ENCODE assay signal across 8 cellular contexts in the genomic region with DNA sequence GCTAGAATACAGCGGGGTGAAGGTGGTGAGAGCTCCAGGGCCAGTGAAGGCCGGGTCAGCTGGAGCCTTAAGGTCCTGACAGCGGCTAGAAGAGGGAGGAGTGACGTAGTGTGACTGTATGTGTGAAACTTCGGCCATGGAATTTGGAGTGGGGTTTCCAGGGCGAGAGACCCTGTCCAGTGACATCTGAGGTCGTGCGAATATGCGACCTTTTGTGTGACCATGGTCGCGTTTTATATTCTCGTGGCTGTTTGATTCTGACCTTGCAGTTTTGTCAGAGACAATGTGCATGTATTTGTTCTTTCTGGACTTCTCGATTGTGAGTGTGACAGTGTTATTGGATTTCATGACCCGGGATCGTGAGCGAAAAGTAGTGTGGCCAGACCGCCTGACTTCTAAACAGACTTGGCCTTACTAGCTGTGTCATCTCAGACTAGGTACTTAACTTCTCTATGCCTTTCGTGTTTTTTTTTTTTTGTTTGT. TPM values are rescaled to one million over a fixed set of nuclear protein-coding genes. Genes with fewer than 3 reads are reported as not detected.
DNase-seq lines count a peak whose midpoint lies in the region; ATAC-seq, FAIRE-seq and TF ChIP-seq lines count a peak whose summit lies in the region.

No MANE protein-coding gene starts in this region.

- peaks cover 6% of the 10 kb centered on the region for H3K9me3 ChIP-seq in astrocyte (ENCODE audit: insufficient read depth, low read depth, low read length)
- peaks cover 0 to 12% (median 0%) of the 10 kb centered on the region in 4 donors for H3K9me3 ChIP-seq in right lobe of liver
- H3K9me3 ChIP-seq in thoracic aorta: peaks cover 2% of the 10 kb centered on the region

- no peaks in the 10 kb centered on the region for H4K20me1 ChIP-seq in astrocyte (ENCODE audit: insufficient read depth, low read length)

- DNase-seq in activated T-cell treated with anti-CD3 and anti-CD28 coated beads, Interleukin-2, amount 50 U/mL, for 24 hours: no peak
- DNase-seq in activated T-cell treated with anti-CD3 and anti-CD28 coated beads for 4 hours (no peak), astrocyte (ENCODE audit: low read depth) (no peak), right lobe of liver (no peak), thoracic aorta (ENCODE audit: low spot score) (no peak), HPDE6-E6E7 (ENCODE audit: extremely low spot score) (no peak), HuH-7.5 (ENCODE audit: low spot score) (no peak), SW480 (ENCODE audit: low spot score) (no peak)

- no peaks in the 10 kb centered on the region for H3K27me3 ChIP-seq in astrocyte (ENCODE audit: insufficient read depth, low read length)
- H3K27me3 ChIP-seq in right lobe of liver: no peaks in the 10 kb centered on the region
- no peaks in the 10 kb centered on the region for H3K27me3 ChIP-seq in thoracic aorta (replicated peaks; ENCODE audit: insufficient read depth)

- peaks cover 33% of the 10 kb centered on the region for H3K4me1 Mint-ChIP-seq in activated T-cell treated with anti-CD3 and anti-CD28 coated beads, Interleukin-2, amount 50 U/mL, for 24 hours (ENCODE audit: low read depth)
- peaks cover 8% of the 10 kb centered on the region for H3K4me1 Mint-ChIP-seq in astrocyte (ENCODE audit: low read depth, unreplicated experiment)

- H3K4me3 Mint-ChIP-seq in activated T-cell treated with anti-CD3 and anti-CD28 coated beads, Interleukin-2, amount 50 U/mL, for 24 hours: peak overlapping the region; percentile 97
- H3K4me3 Mint-ChIP-seq in astrocyte (ENCODE audit: unreplicated experiment): peak overlapping the region; percentile 99

- no peak for FAIRE-seq in astrocyte (lab: Jason Lieb, UNC)

- ATAC-seq in right lobe of liver (no peak), thoracic aorta (ENCODE audit: insufficient number of reproducible peaks, low FRiP score, low read depth) (no peak)

- peak overlapping the region; percentile 81 for H3K9ac ChIP-seq in astrocyte (ENCODE audit: low read length)

- peak overlapping the region; percentile 97 for H3K27ac Mint-ChIP-seq in activated T-cell treated with anti-CD3 and anti-CD28 coated beads, Interleukin-2, amount 50 U/mL, for 24 hours
- peak overlapping the region; percentile 74 for H3K27ac Mint-ChIP-seq in astrocyte (ENCODE audit: unreplicated experiment)

- intact Hi-C loops in right lobe of liver (cut with DNase I): no loop called here

- no peaks in the 10 kb centered on the region for H3K4me1 ChIP-seq in astrocyte (ENCODE audit: insufficient read depth, low read length)
- H3K4me1 ChIP-seq in right lobe of liver: peaks cover 0 to 12% (median 1%) of the 10 kb centered on the region in 4 donors
- peaks cover 5 to 31% of the 10 kb centered on the region in 2 donors for H3K4me1 ChIP-seq in thoracic aorta (ENCODE audit: control insufficient read depth in 1 of 2, low read depth in 2 of 2)

- H3K36me3 Mint-ChIP-seq in activated T-cell treated with anti-CD3 and anti-CD28 coated beads, Interleukin-2, amount 50 U/mL, for 24 hours (ENCODE audit: low read depth): peaks cover 60% of the 10 kb centered on the region
- H3K36me3 Mint-ChIP-seq in astrocyte (ENCODE audit: low read depth, unreplicated experiment): peaks cover 23% of the 10 kb centered on the region

- H3K4me3 ChIP-seq in astrocyte (ENCODE audit: insufficient read depth, low read depth, low read length) (peak overlapping the region; percentile 90), right lobe of liver (peak overlapping the region; percentile 89 to 97 (median 91)), thoracic aorta (peak overlapping the region; percentile 90)

- H2AFZ ChIP-seq in astrocyte (ENCODE audit: low read depth, low read length): peak overlapping the region; percentile 95

- TF ChIP-seq CTCF in astrocyte (IDR thresholded peaks at IDR 0.05; ENCODE audit: insufficient read depth, low read depth, low read length) (no peak), right lobe of liver (IDR thresholded peaks at IDR 0.05) (no peak), thoracic aorta (IDR thresholded peaks at IDR 0.05) (no peak)

- peak overlapping the region; percentile 94 for H3K4me2 ChIP-seq in astrocyte (ENCODE audit: low read length)

- H3K27ac ChIP-seq in astrocyte (ENCODE audit: low read depth, low read length) (no peak overlapping the region), right lobe of liver (peak overlapping the region; percentile 42 to 89 (median 87)), thoracic aorta (peak overlapping the region; percentile 80 to 89)

- no peak for TF ChIP-seq POLR2A in right lobe of liver (IDR thresholded peaks at IDR 0.05)

- H3K27me3 Mint-ChIP-seq in activated T-cell treated with anti-CD3 and anti-CD28 coated beads, Interleukin-2, amount 50 U/mL, for 24 hours: no peaks in the 10 kb centered on the region
- H3K27me3 Mint-ChIP-seq in astrocyte (ENCODE audit: low read depth, unreplicated experiment): no peaks in the 10 kb centered on the region

- peaks cover 32% of the 10 kb centered on the region for H3K9me3 Mint-ChIP-seq in activated T-cell treated with anti-CD3 and anti-CD28 coated beads, Interleukin-2, amount 50 U/mL, for 24 hours
- peaks cover 39% of the 10 kb centered on the region for H3K9me3 Mint-ChIP-seq in astrocyte (ENCODE audit: unreplicated experiment)

- H3K36me3 ChIP-seq in astrocyte (ENCODE audit: insufficient read depth, low read length): no peaks in the 10 kb centered on the region
- H3K36me3 ChIP-seq in right lobe of liver: peaks cover 0 to 13% (median 5%) of the 10 kb centered on the region in 4 donors
- H3K36me3 ChIP-seq in thoracic aorta: peaks cover 18% of the 10 kb centered on the region

- H3K79me2 ChIP-seq in astrocyte (ENCODE audit: insufficient read depth, low read length): peaks cover 29% of the 10 kb centered on the region

- 36% methylated on average over 13 of the region's 18 CpGs for WGBS in right lobe of liver (ENCODE audit: insufficient coverage, low coverage, low lambda C conversion rate, missing lambda C conversion rate)

RNA-seq across cellular contexts. Expression of gene ZNF569, which starts 0.4 kb away (rescaled TPM):
- total RNA-seq in astrocyte (5.7 and 7.1 TPM in 2 replicates), right lobe of liver (1 to 10 TPM; 1.2 to 2.6 (median 1.8) TPM), thoracic aorta (10 to 100 TPM in 1 of 2 donors, 1 to 10 TPM in 1; 4.6 to 13.3 TPM)

RNA-seq across cellular contexts. Expression of gene ZNF570, which starts 1.5 kb away (rescaled TPM):
- total RNA-seq in astrocyte (5.7 and 6.5 TPM in 2 replicates), right lobe of liver (1 to 10 TPM in 5 of 6 experiments, under 1 TPM in 1; 0.93 to 2.0 (median 1.5) TPM), thoracic aorta (10 to 100 TPM in 1 of 2 donors, 1 to 10 TPM in 1; 6.8 to 18.9 TPM)

RNA-seq across cellular contexts. Expression of gene ZNF793, which starts 39.1 kb away (rescaled TPM):
- 8.5 and 9.8 TPM in 2 replicates for total RNA-seq in astrocyte
- under 1 TPM; 0.18 to 0.80 (median 0.36) TPM for total RNA-seq in right lobe of liver
- 10 to 100 TPM; 11.8 to 12.1 TPM for total RNA-seq in thoracic aorta
